In genomic region chr6:168168330-168168729, GRCh38 we compare ENCODE assay signal across 7 cellular contexts.
A peak's percentile ranks its signal among the peaks of the same experiment; 100 is the strongest.
DNase-seq lines count a peak whose midpoint lies in the region; TF ChIP-seq lines count a peak whose summit lies in the region.
"Not testable (repeated sequence)": the region's sequence is repeated elsewhere in the genome, so short reads cannot be mapped to it uniquely, and the experiment has no call there.

No MANE protein-coding gene starts in this region.

- H3K4me1 Mint-ChIP-seq in activated CD4-positive, alpha-beta T cell treated with anti-CD3 and anti-CD28 coated beads, Interleukin-2, amount 10 ng/mL, durations not matched to agents 24 days and 14 days; activated naive CD4-positive, alpha-beta T cell treated with anti-CD3 and anti-CD28 coated beads, Interleukin-2, amount 50 U/mL, for 24 hours: not testable (repeated sequence)
- H3K4me1 Mint-ChIP-seq in osteocyte (ENCODE audit: unreplicated experiment) (peaks cover 13% of the 10 kb centered on the region), type B pancreatic cell (ENCODE audit: unreplicated experiment) (peaks cover 12% of the 10 kb centered on the region)

- H3K36me3 ChIP-seq in colonic mucosa = not testable (repeated sequence)

- peaks cover 10% of the 10 kb centered on the region for H3K9me3 Mint-ChIP-seq in activated CD4-positive, alpha-beta T cell treated with anti-CD3 and anti-CD28 coated beads, Interleukin-2, amount 10 ng/mL, durations not matched to agents 24 days and 14 days
- H3K9me3 Mint-ChIP-seq in activated naive CD4-positive, alpha-beta T cell treated with anti-CD3 and anti-CD28 coated beads, Interleukin-2, amount 50 U/mL, for 24 hours; osteocyte (ENCODE audit: unreplicated experiment); type B pancreatic cell: not testable (repeated sequence)

- H3K9ac ChIP-seq in colonic mucosa (ENCODE audit: low read depth in 2 of 2, low read length in 2 of 2) = not testable (repeated sequence)

- DNase-seq in NCI-H748 (lab: John Stamatoyannopoulos, UW; ENCODE audit: unreplicated experiment) (peak; percentile 21), colonic mucosa (peak; percentile 14), islet precursor cell (peak; percentile 13), osteocyte (ENCODE audit: extremely low spot score, unreplicated experiment) (peak; percentile 36), type B pancreatic cell (ENCODE audit: extremely low spot score, unreplicated experiment) (peak; percentile 47)
- not testable (repeated sequence) for DNase-seq in activated CD4-positive, alpha-beta T cell treated with anti-CD3 and anti-CD28 coated beads, Interleukin-2, amount 10 ng/mL, durations not matched to agents 24 days and 14 days

- H3K9me3 ChIP-seq in colonic mucosa = not testable (repeated sequence)

- not testable (repeated sequence) for TF ChIP-seq CTCF in colonic mucosa (IDR thresholded peaks at IDR 0.05); osteocyte (IDR thresholded peaks at IDR 0.05); type B pancreatic cell (conservative IDR thresholded peaks at IDR 0.05)

- peak overlapping the region; percentile 68 for H3K27ac Mint-ChIP-seq in activated CD4-positive, alpha-beta T cell treated with anti-CD3 and anti-CD28 coated beads, Interleukin-2, amount 10 ng/mL, durations not matched to agents 24 days and 14 days
- peak overlapping the region; percentile 41 for H3K27ac Mint-ChIP-seq in activated naive CD4-positive, alpha-beta T cell treated with anti-CD3 and anti-CD28 coated beads, Interleukin-2, amount 50 U/mL, for 24 hours
- H3K27ac Mint-ChIP-seq in osteocyte (ENCODE audit: unreplicated experiment); type B pancreatic cell: not testable (repeated sequence)

- H3K4me3 ChIP-seq in colonic mucosa = not testable (repeated sequence)

- not testable (repeated sequence) for H3K27ac ChIP-seq in colonic mucosa

- not testable (repeated sequence) for H3K27me3 Mint-ChIP-seq in activated CD4-positive, alpha-beta T cell treated with anti-CD3 and anti-CD28 coated beads, Interleukin-2, amount 10 ng/mL, durations not matched to agents 24 days and 14 days; activated naive CD4-positive, alpha-beta T cell treated with anti-CD3 and anti-CD28 coated beads, Interleukin-2, amount 50 U/mL, for 24 hours; osteocyte (ENCODE audit: unreplicated experiment); type B pancreatic cell

- H3K4me3 Mint-ChIP-seq in activated CD4-positive, alpha-beta T cell treated with anti-CD3 and anti-CD28 coated beads, Interleukin-2, amount 10 ng/mL, durations not matched to agents 24 days and 14 days; activated naive CD4-positive, alpha-beta T cell treated with anti-CD3 and anti-CD28 coated beads, Interleukin-2, amount 50 U/mL, for 24 hours; osteocyte (ENCODE audit: unreplicated experiment); type B pancreatic cell: not testable (repeated sequence)

- not testable (repeated sequence) for H3K36me3 Mint-ChIP-seq in activated CD4-positive, alpha-beta T cell treated with anti-CD3 and anti-CD28 coated beads, Interleukin-2, amount 10 ng/mL, durations not matched to agents 24 days and 14 days (ENCODE audit: low read depth); activated naive CD4-positive, alpha-beta T cell treated with anti-CD3 and anti-CD28 coated beads, Interleukin-2, amount 50 U/mL, for 24 hours; osteocyte (ENCODE audit: unreplicated experiment); type B pancreatic cell

- H3K27me3 ChIP-seq in colonic mucosa = not testable (repeated sequence)

- intact Hi-C loops in activated CD4-positive, alpha-beta T cell treated with anti-CD3 and anti-CD28 coated beads, Interleukin-2, amount 10 ng/mL, durations not matched to agents 24 days and 14 days (cut with micrococcal nuclease); colonic mucosa (cut with DNase I): not testable (repeated sequence)

- not testable (repeated sequence) for H3K4me1 ChIP-seq in colonic mucosa
